Comparison of ENCODE assay signal across 9 cellular contexts in the genomic region with DNA sequence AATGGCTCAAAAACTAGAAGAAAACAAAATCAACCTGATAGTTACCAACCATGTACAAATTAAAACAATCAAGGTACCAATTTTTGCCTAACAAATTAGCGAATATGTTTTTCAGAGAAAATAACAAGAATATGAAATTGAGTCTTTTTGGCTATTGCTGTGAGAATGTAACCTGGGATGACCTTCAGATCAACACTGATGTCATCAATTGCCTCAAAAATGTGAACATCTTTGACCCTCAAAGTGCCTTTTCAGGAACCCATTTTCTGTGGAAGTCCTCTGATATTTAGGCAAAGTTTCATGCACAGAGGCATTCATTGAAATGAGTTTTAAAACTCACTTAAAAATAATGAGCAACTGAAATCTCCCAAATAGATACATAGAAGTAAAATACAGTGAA.
"Had no signal": no experiment of that assay in that cellular context is flagged by ENCODE, and none has a peak within 500 bp of the region (broad histone marks: within the 10 kb centered on the region; RNA-seq: fewer than 3 reads in every experiment).

No MANE protein-coding gene starts in this region.

- H3K36me3 ChIP-seq: HAP-1 had no signal

- H3K4me3 ChIP-seq: GM23248, GM23338, HAP-1 had no signal

- H3K9ac ChIP-seq: GM23248 had no signal

- H3K4me1 ChIP-seq: HAP-1 had no signal

- DNase-seq: GM23248, GOT3, H7, H9, HCEC 1CT, HFFc6 had no signal

- H2AFZ ChIP-seq: GM23248, GM23338 had no signal

- H3K27ac ChIP-seq: GM23248 had no signal

- ATAC-seq: GM23338, HCT116 had no signal

- H3K4me2 ChIP-seq: GM23338 had no signal

- H3K9me3 ChIP-seq: HAP-1 had no signal
